8 cellular contexts compared by ENCODE assay signal in genomic region chr22:37953437-37954179, GRCh38. TPM values are rescaled to one million over a fixed set of nuclear protein-coding genes. Genes with fewer than 3 reads are reported as not detected.
DNase-seq lines count a peak whose midpoint lies in the region; ATAC-seq and TF ChIP-seq lines count a peak whose summit lies in the region.

Gene C22orf23 (minus strand): TSS chr22:37953601. CDS start chr22:37953149, 452 bp downstream.
Gene POLR2F (plus strand): TSS chr22:37953699. CDS start chr22:37953788, 89 bp downstream.

- in situ Hi-C loops in Panc1 (cut with HindIII; ENCODE audit: low pct_unique_long_range_greater_than_20kb, low sequenced_read_pairs): no loop called here

- POLR2A ChIA-PET in Panc1 (lab: Charles Lee): no interaction called here

- peak within 1 kb of the TSS; percentile 88 to 91 for H3K4me3 Mint-ChIP-seq in activated T-cell treated with anti-CD3 and anti-CD28 coated beads, Interleukin-2, amount 50 U/mL, for 72 hours

- peaks cover 20% of the 10 kb centered on the region for H3K36me3 ChIP-seq in DND-41 (ENCODE audit: insufficient read depth, low read length)
- H3K36me3 ChIP-seq in KMS-11 (ENCODE audit: insufficient read depth): no peaks in the 10 kb centered on the region; the same call in 1 of the 2 replicates
- H3K36me3 ChIP-seq in Panc1 (ENCODE audit: control insufficient read depth, insufficient read depth, low read length): no peaks in the 10 kb centered on the region; the same call in none of the 2 replicates
- H3K36me3 ChIP-seq in esophagus squamous epithelium: peaks cover 2 to 27% (median 8%) of the 10 kb centered on the region in 3 donors
- H3K36me3 ChIP-seq in muscle layer of duodenum (ENCODE audit: control insufficient read depth in 1 of 2, insufficient read depth in 2 of 2, low read length in 2 of 2): peaks cover 17 to 19% of the 10 kb centered on the region in 2 donors

- CTCF ChIA-PET in Panc1 (lab: Charles Lee): interaction anchor here (0.6 kb wide), 2 partner anchors 35 to 132 kb away, joined by 3 to 5 read pairs; no protein-coding TSS in a partner anchor

- peak; percentile 24 for TF ChIP-seq CTCF in DND-41 (IDR thresholded peaks at IDR 0.05; ENCODE audit: borderline replicate concordance, extremely low read depth, low read length, poor library complexity, severe bottlenecking)
- no peak for TF ChIP-seq CTCF in KMS-11 (conservative IDR thresholded peaks at IDR 0.05; ENCODE audit: low read depth, low read length)
- no peak for TF ChIP-seq CTCF in Panc1 (IDR thresholded peaks at IDR 0.05)
- peak in 1 of 6 experiments; percentile 58 for TF ChIP-seq CTCF in esophagus squamous epithelium (IDR thresholded peaks at IDR 0.05)

- H3K27ac ChIP-seq in DND-41 (ENCODE audit: low read length) (peak within 1 kb of the TSS; percentile 69), KMS-11 (no peak within 1 kb of the TSS), Panc1 (ENCODE audit: low read length) (peak within 1 kb of the TSS; percentile 83), esophagus squamous epithelium (peak within 1 kb of the TSS; percentile 72 to 89 (median 84)), muscle layer of duodenum (ENCODE audit: low read length) (peak within 1 kb of the TSS; percentile 61)

- DNase-seq in DND-41: peak; percentile 95
- peak; percentile 68 for DNase-seq in Panc1 (ENCODE audit: low read depth, low spot score)
- DNase-seq in activated T-cell treated with anti-CD3 and anti-CD28 coated beads, Interleukin-2, amount 50 U/mL, for 72 hours: peak; percentile 96
- DNase-seq in esophagus squamous epithelium (lab: John Stamatoyannopoulos, UW): peak; percentile 58
- DNase-seq in stimulated activated CD8-positive, alpha-beta memory T cell treated with anti-CD3 and anti-CD28 coated beads, Interleukin-7, amount 100 ng/mL, for 24 hours (ENCODE audit: low read depth): peak; percentile 92

- H3K36me3 Mint-ChIP-seq in activated T-cell treated with anti-CD3 and anti-CD28 coated beads, Interleukin-2, amount 50 U/mL, for 72 hours (ENCODE audit: insufficient read depth in 2 of 2): peaks cover 6 to 7% of the 10 kb centered on the region in 2 donors

- 0 to 1% methylated on average over 11 to 16 of the region's 52 CpGs for WGBS in esophagus squamous epithelium, 2 donors

- no peaks in the 10 kb centered on the region for H3K9me3 ChIP-seq in DND-41 (ENCODE audit: insufficient read depth, low read length, severe bottlenecking)
- no peaks in the 10 kb centered on the region for H3K9me3 ChIP-seq in Panc1 (ENCODE audit: control insufficient read depth, insufficient read depth, low read depth, low read length)
- H3K9me3 ChIP-seq in esophagus squamous epithelium: no peaks in the 10 kb centered on the region
- no peaks in the 10 kb centered on the region for H3K9me3 ChIP-seq in muscle layer of duodenum (ENCODE audit: control insufficient read depth in 1 of 2, low read length in 2 of 2)

- H3K27me3 Mint-ChIP-seq in activated T-cell treated with anti-CD3 and anti-CD28 coated beads, Interleukin-2, amount 50 U/mL, for 72 hours (ENCODE audit: low read depth): peaks cover 10% of the 10 kb centered on the region

- intact Hi-C loops in Panc1 (cut with micrococcal nuclease; ENCODE audit: unreplicated experiment) (no loop called here), esophagus squamous epithelium (cut with DNase I) (no loop called here)

- BruUV-seq in Panc1 (replicated peaks; lab: Mats Ljungman, UMichigan): TSS peak; percentile 86

- H3K27me3 ChIP-seq in DND-41 (ENCODE audit: insufficient read depth, low read length, poor library complexity): no peaks in the 10 kb centered on the region
- no peaks in the 10 kb centered on the region; the same call in 1 of the 2 replicates for H3K27me3 ChIP-seq in KMS-11 (ENCODE audit: insufficient read depth, low read depth)
- H3K27me3 ChIP-seq in Panc1 (ENCODE audit: control insufficient read depth, insufficient read depth, low read length): no peaks in the 10 kb centered on the region
- H3K27me3 ChIP-seq in esophagus squamous epithelium: no peaks in the 10 kb centered on the region
- no peaks in the 10 kb centered on the region for H3K27me3 ChIP-seq in muscle layer of duodenum (ENCODE audit: low read depth, low read length)

- peaks cover 27% of the 10 kb centered on the region for H3K4me1 Mint-ChIP-seq in activated T-cell treated with anti-CD3 and anti-CD28 coated beads, Interleukin-2, amount 50 U/mL, for 72 hours (ENCODE audit: low read depth)

- TF ChIP-seq POLR2A in esophagus squamous epithelium (IDR thresholded peaks at IDR 0.05): peak in 2 of 4 donors; percentile 30 to 52

- H4K20me1 ChIP-seq in DND-41 (ENCODE audit: insufficient read depth, low read length) (no peaks in the 10 kb centered on the region; the same call in 1 of the 2 replicates), KMS-11 (ENCODE audit: insufficient read depth) (no peaks in the 10 kb centered on the region)

- H3K79me2 ChIP-seq in DND-41 (ENCODE audit: insufficient read depth, low read length): peaks cover 20% of the 10 kb centered on the region
- H3K79me2 ChIP-seq in KMS-11 (ENCODE audit: insufficient read depth, low read depth): peaks cover 21% of the 10 kb centered on the region

- peak within 1 kb of the TSS; percentile 95 for H3K27ac Mint-ChIP-seq in activated T-cell treated with anti-CD3 and anti-CD28 coated beads, Interleukin-2, amount 50 U/mL, for 72 hours

- H3K9ac ChIP-seq in DND-41 (ENCODE audit: low read depth, low read length) (peak within 1 kb of the TSS; percentile 74), KMS-11 (peak within 1 kb of the TSS; percentile 72)

- peak within 1 kb of the TSS; percentile 47 to 67 for H3K4me3 ChIP-seq in DND-41 (ENCODE audit: low read depth in 1 of 2, low read length in 2 of 2)
- no peak within 1 kb of the TSS for H3K4me3 ChIP-seq in KMS-11 (IDR thresholded peaks at IDR 0.05; ENCODE audit: insufficient read depth, low read depth, low read length)
- peak within 1 kb of the TSS; percentile 83 to 93 for H3K4me3 ChIP-seq in Panc1 (ENCODE audit: low read depth in 2 of 2, low read length in 2 of 2)
- H3K4me3 ChIP-seq in esophagus squamous epithelium: peak within 1 kb of the TSS; percentile 79 to 99 (median 92)
- H3K4me3 ChIP-seq in muscle layer of duodenum (ENCODE audit: low read depth in 1 of 2, low read length in 2 of 2): peak within 1 kb of the TSS; percentile 95 to 100

- H3K4me2 ChIP-seq in DND-41 (ENCODE audit: insufficient read depth, low read length) (peak within 1 kb of the TSS; percentile 97), KMS-11 (peak within 1 kb of the TSS; percentile 95)

- H2AFZ ChIP-seq in DND-41 (ENCODE audit: low read depth, low read length) (peak within 1 kb of the TSS; percentile 84), KMS-11 (ENCODE audit: low read depth) (peak within 1 kb of the TSS; percentile 87)

- H3K4me1 ChIP-seq in DND-41 (ENCODE audit: insufficient read depth, low read length) (peaks cover 21% of the 10 kb centered on the region), KMS-11 (ENCODE audit: low read depth, poor library complexity, severe bottlenecking) (peaks cover 12% of the 10 kb centered on the region), Panc1 (ENCODE audit: control insufficient read depth, insufficient read depth, low read length) (peaks cover 6% of the 10 kb centered on the region; the same call in 1 of the 2 replicates), esophagus squamous epithelium (peaks cover 16 to 38% (median 21%) of the 10 kb centered on the region in 3 donors), muscle layer of duodenum (ENCODE audit: control insufficient read depth in 1 of 2, insufficient read depth in 2 of 2, low read length in 2 of 2) (peaks cover 5 to 18% of the 10 kb centered on the region in 2 donors)

- no peaks in the 10 kb centered on the region for H3K9me3 Mint-ChIP-seq in activated T-cell treated with anti-CD3 and anti-CD28 coated beads, Interleukin-2, amount 50 U/mL, for 72 hours

- ATAC-seq in DND-41 (ENCODE audit: insufficient read depth, low read depth) (peak; percentile 96), GM21737 (IDR thresholded peaks at IDR 0.05; ENCODE audit: unreplicated experiment) (peak; percentile 84), Panc1 (peak; percentile 96)
- peak; percentile 97 for ATAC-seq in activated T-cell treated with anti-CD3 and anti-CD28 coated beads, Interleukin-2, amount 50 U/mL, for 72 hours (replicated peaks in 1 of 2)

RNA-seq across cellular contexts. Expression of gene C22orf23, which starts in this region (rescaled TPM):
- total RNA-seq in Panc1 (2021; ENCODE audit: unreplicated experiment) (0.49 TPM), esophagus squamous epithelium (under 1 TPM in 2 of 4 donors, not detected in 2; 0.13 to 0.38 TPM)
- 2.5 TPM for polyA plus RNA-seq in Panc1 (2012; ENCODE audit: insufficient read length)
- under 1 TPM; 0.19 to 0.30 TPM for total RNA-seq in activated T-cell treated with anti-CD3 and anti-CD28 coated beads, Interleukin-2, amount 50 U/mL, for 72 hours

RNA-seq across cellular contexts. Expression of gene POLR2F, which starts in this region (rescaled TPM):
- total RNA-seq in Panc1 (2021; ENCODE audit: unreplicated experiment) (89.7 TPM), esophagus squamous epithelium (10 to 100 TPM; 31.7 to 56.1 (median 46.9) TPM)
- 141 TPM for polyA plus RNA-seq in Panc1 (2012; ENCODE audit: insufficient read length)
- total RNA-seq in activated T-cell treated with anti-CD3 and anti-CD28 coated beads, Interleukin-2, amount 50 U/mL, for 72 hours: 10 to 100 TPM; 43.4 to 47.9 TPM
